In genomic region chr13:75549262-75550158, GRCh38 we compare ENCODE assay signal across 1 cellular context.
A peak's percentile ranks its signal among the peaks of the same experiment; 100 is the strongest.
TF ChIP-seq lines count a peak whose summit lies in the region.

UCHL3 (plus strand) TSS chr13:75549791; CDS start chr13:75549821, 30 bp downstream.

TF ChIP-seq in HepG2, 621 proteins besides CTCF, POLR2A, EP300 and RAD21 (continued from another document and continues in another):
- 0 out of 2 replicates have a peak, but pooled peaks have one; percentile 44 for TF ChIP-seq PAXIP1 (CRISPR knock-in tag; conservative IDR thresholded peaks at IDR 0.05)
- TF ChIP-seq ZBTB26 (CRISPR knock-in tag; IDR thresholded peaks at IDR 0.05; ENCODE audit: borderline replicate concordance): no peak; the same call in 1 of the 2 replicates
- peak; percentile 38 for TF ChIP-seq MLX (CRISPR knock-in tag; IDR thresholded peaks at IDR 0.05)
- TF ChIP-seq MTERF4 (CRISPR knock-in tag; IDR thresholded peaks at IDR 0.05): no peak
- no peak for TF ChIP-seq PLRG1 (conservative IDR thresholded peaks at IDR 0.05)
- peak; percentile 90 for TF ChIP-seq POLR2G (IDR thresholded peaks at IDR 0.05; ENCODE audit: low read depth, low read length)
- TF ChIP-seq KLF11 (CRISPR knock-in tag; IDR thresholded peaks at IDR 0.05): 0 out of 2 replicates have a peak, but pooled peaks have one; percentile 62
- peak; percentile 91 for TF ChIP-seq ZFP91 (CRISPR knock-in tag; IDR thresholded peaks at IDR 0.05; ENCODE audit: borderline replicate concordance)
- TF ChIP-seq XRCC5 (optimal IDR thresholded peaks at IDR 0.05; ENCODE audit: low read length): peak; percentile 97
- TF ChIP-seq MYC (CRISPR knock-in tag; IDR thresholded peaks at IDR 0.05; ENCODE audit: borderline replicate concordance): peak; percentile 98
- TF ChIP-seq ZNF879 (CRISPR knock-in tag; IDR thresholded peaks at IDR 0.05): 0 out of 2 replicates have a peak, but pooled peaks have one; percentile 61
- 0 out of 2 replicates have a peak, but pooled peaks have one; percentile 22 for TF ChIP-seq PREB (CRISPR knock-in tag; IDR thresholded peaks at IDR 0.05)
- TF ChIP-seq RFXAP (CRISPR knock-in tag; IDR thresholded peaks at IDR 0.05; ENCODE audit: borderline replicate concordance): no peak
- peak; percentile 53; the same call in 1 of the 2 replicates for TF ChIP-seq FOXC1 (CRISPR knock-in tag; IDR thresholded peaks at IDR 0.05; ENCODE audit: borderline replicate concordance)
- TF ChIP-seq ATF2 (CRISPR knock-in tag; IDR thresholded peaks at IDR 0.05): no peak
- TF ChIP-seq TARDBP (CRISPR knock-in tag; IDR thresholded peaks at IDR 0.05): peak; percentile 59
- peak; percentile 76 for TF ChIP-seq ZFX (CRISPR knock-in tag; IDR thresholded peaks at IDR 0.05; ENCODE audit: low read depth)
- no peak for TF ChIP-seq ZNF121 (CRISPR knock-in tag; IDR thresholded peaks at IDR 0.05)
- no peak for TF ChIP-seq SNAPC4 (CRISPR knock-in tag; IDR thresholded peaks at IDR 0.05)
- no peak for TF ChIP-seq PRMT3 (CRISPR knock-in tag; IDR thresholded peaks at IDR 0.05; ENCODE audit: borderline replicate concordance, low read depth)
- no peak for TF ChIP-seq ARNT2 (CRISPR knock-in tag; IDR thresholded peaks at IDR 0.05; ENCODE audit: low read depth)
- no peak for TF ChIP-seq RBM39 (IDR thresholded peaks at IDR 0.05; ENCODE audit: low read depth, low read length, poor library complexity, severe bottlenecking)
- TF ChIP-seq SRSF4 (IDR thresholded peaks at IDR 0.05; ENCODE audit: low read depth, low read length, poor library complexity, severe bottlenecking): no peak
- peak; percentile 83 for TF ChIP-seq KAT8 (CRISPR knock-in tag; IDR thresholded peaks at IDR 0.05)
- TF ChIP-seq SP5 (CRISPR knock-in tag; IDR thresholded peaks at IDR 0.05; ENCODE audit: borderline replicate concordance, low read depth): peak; percentile 13; the same call in 1 of the 2 replicates
- TF ChIP-seq ZSCAN22 (CRISPR knock-in tag; IDR thresholded peaks at IDR 0.05): no peak
- TF ChIP-seq ZNF589 (CRISPR knock-in tag; conservative IDR thresholded peaks at IDR 0.05): no peak
- no peak for TF ChIP-seq SP1 (IDR thresholded peaks at IDR 0.05)
- 0 out of 2 replicates have a peak, but pooled peaks have one; percentile 12 for TF ChIP-seq SP1 (CRISPR knock-in tag; IDR thresholded peaks at IDR 0.05)
- TF ChIP-seq THYN1 (CRISPR knock-in tag; IDR thresholded peaks at IDR 0.05; ENCODE audit: borderline replicate concordance, low read depth): no peak
- no peak for TF ChIP-seq CC2D1A (CRISPR knock-in tag; IDR thresholded peaks at IDR 0.05)
- no peak for TF ChIP-seq SRF (IDR thresholded peaks at IDR 0.05; ENCODE audit: low read depth, low read length)
- peak; percentile 70 for TF ChIP-seq FOXA3 (CRISPR knock-in tag; IDR thresholded peaks at IDR 0.05)
- TF ChIP-seq TP53 (CRISPR knock-in tag; conservative IDR thresholded peaks at IDR 0.05): no peak
- TF ChIP-seq EZH2 (conservative IDR thresholded peaks at IDR 0.05; ENCODE audit: low read depth, low read length): no peak
- TF ChIP-seq SATB2 (CRISPR knock-in tag; IDR thresholded peaks at IDR 0.05): no peak
- TF ChIP-seq JUN (CRISPR knock-in tag; IDR thresholded peaks at IDR 0.05): no peak
- TF ChIP-seq ZNF484 (CRISPR knock-in tag; IDR thresholded peaks at IDR 0.05; ENCODE audit: borderline replicate concordance, low read depth): no peak
- 0 out of 2 replicates have a peak, but pooled peaks have one; percentile 84 for TF ChIP-seq ZNF713 (CRISPR knock-in tag; IDR thresholded peaks at IDR 0.05)
- TF ChIP-seq KLF6 (CRISPR knock-in tag; IDR thresholded peaks at IDR 0.05): peak; percentile 85
- 0 out of 2 replicates have a peak, but pooled peaks have one; percentile 14 for TF ChIP-seq HMG20B (CRISPR knock-in tag; conservative IDR thresholded peaks at IDR 0.05)
- 0 out of 2 replicates have a peak, but pooled peaks have one; percentile 27 for TF ChIP-seq PBX3 (CRISPR knock-in tag; IDR thresholded peaks at IDR 0.05; ENCODE audit: borderline replicate concordance)
- no peak for TF ChIP-seq FLYWCH1 (CRISPR knock-in tag; IDR thresholded peaks at IDR 0.05)
- no peak for TF ChIP-seq ZC3H4 (CRISPR knock-in tag; IDR thresholded peaks at IDR 0.05; ENCODE audit: borderline replicate concordance)
- peak in 1 of 2 experiments; percentile 5; a peak in 1 of 4 replicates for TF ChIP-seq MAFK (conservative IDR thresholded peaks at IDR 0.05 in 1 of 2, IDR thresholded peaks at IDR 0.05 in 1 of 2; ENCODE audit: low read length in 2 of 2)
- TF ChIP-seq PAF1 (CRISPR knock-in tag; IDR thresholded peaks at IDR 0.05): no peak
- TF ChIP-seq ESRRA (CRISPR knock-in tag; IDR thresholded peaks at IDR 0.05; ENCODE audit: low read depth): no peak
- TF ChIP-seq ZNF576 (CRISPR knock-in tag; IDR thresholded peaks at IDR 0.05): no peak
- no peak for TF ChIP-seq SNAPC2 (CRISPR knock-in tag; IDR thresholded peaks at IDR 0.05)
